ENCODE assay signal across 8 cellular contexts in genomic region chr15:55993111-55993803, GRCh38. TPM values are rescaled to one million over a fixed set of nuclear protein-coding genes. Genes with fewer than 3 reads are reported as not detected.
DNase-seq lines count a peak whose midpoint lies in the region; ATAC-seq and TF ChIP-seq lines count a peak whose summit lies in the region.

Gene NEDD4, minus strand, starts transcription at chr15:55993612. Its CDS starts 57 bp downstream, at chr15:55993555.

- WGBS in adrenal gland, 4 donors: 0% methylated on average over 3 to 83 of the region's 83 CpGs
- WGBS in heart right ventricle, 2 donors: 0% methylated on average over 61 to 83 of the region's 83 CpGs
- WGBS in upper lobe of left lung, 2 donors: 0 to 1% methylated on average over 38 to 50 of the region's 83 CpGs

- no peaks in the 10 kb centered on the region for H3K36me3 Mint-ChIP-seq in T-cell

- CTCF ChIA-PET in GM10248 (lab: Yijun Ruan, JAX) (interaction anchor here (0.8 to 1.3 kb wide), 3 partner anchors 8 to 19 kb away, joined by 3 to 4 read pairs (median 4); no protein-coding TSS in a partner anchor), T-cell (lab: Charles Lee) (interaction anchor here in 1 of 2 donors (1.6 kb wide), 1 partner anchor 252 kb away, joined by 3 read pairs; no protein-coding TSS in a partner anchor)

- H3K27me3 Mint-ChIP-seq in T-cell: no peaks in the 10 kb centered on the region

- peaks cover 18 to 22% (median 19%) of the 10 kb centered on the region in 3 donors for H3K4me1 Mint-ChIP-seq in T-cell

- intact Hi-C loops in adrenal gland (cut with DNase I) (no loop called here), heart right ventricle (cut with DNase I) (loop anchor here in 6 of 10 donors (5.0 to 10.0 kb wide), 6 partner anchors 49 to 254 kb away; partner anchors contain the start of gene RFX7 (in 2 of the 6)), posterior vena cava (cut with DNase I) (no loop called here)

- H3K27me3 ChIP-seq in adrenal gland (no peaks in the 10 kb centered on the region), heart right ventricle (no peaks in the 10 kb centered on the region), upper lobe of left lung (no peaks in the 10 kb centered on the region)

- peak within 1 kb of the TSS in 1 of 2 donors; percentile 84 for H3K27ac Mint-ChIP-seq in T-cell

- DNase-seq in GM10248 (ENCODE audit: extremely low spot score) (peak; percentile 89), NCI-H1092 (lab: John Stamatoyannopoulos, UW) (peak; percentile 64), T-cell (peak; percentile 35 to 78 (median 59)), adrenal gland (peak; percentile 82 to 90 (median 85)), heart right ventricle (peak; percentile 87 to 91), posterior vena cava (ENCODE audit: low spot score) (peak; percentile 95), upper lobe of left lung (peak; percentile 88 to 96)

- H3K4me3 ChIP-seq in adrenal gland: peak within 1 kb of the TSS; percentile 77 to 99 (median 80)
- H3K4me3 ChIP-seq in heart right ventricle: peak within 1 kb of the TSS; percentile 66 to 95 (median 92)
- H3K4me3 ChIP-seq in upper lobe of left lung: peak within 1 kb of the TSS; percentile 63 to 87 (median 70)

- TF ChIP-seq CTCF in GM10248 (IDR thresholded peaks at IDR 0.05; ENCODE audit: control extremely low read depth, extremely low read depth, low read depth, missing control alignments): peak; percentile 77
- TF ChIP-seq CTCF in adrenal gland (IDR thresholded peaks at IDR 0.05): peak in 5 of 6 experiments; percentile 24 to 56 (median 47)
- TF ChIP-seq CTCF in heart right ventricle (IDR thresholded peaks at IDR 0.05): peak; percentile 36 to 76 (median 60)
- TF ChIP-seq CTCF in upper lobe of left lung (IDR thresholded peaks at IDR 0.05): peak; percentile 56 to 67 (median 63)

- H3K27ac ChIP-seq in adrenal gland (peak within 1 kb of the TSS in 4 of 5 donors; percentile 75 to 95 (median 87)), heart right ventricle (peak within 1 kb of the TSS; percentile 92 to 99 (median 96)), upper lobe of left lung (peak within 1 kb of the TSS; percentile 86 to 96 (median 91))

- H3K4me3 Mint-ChIP-seq in T-cell: peak within 1 kb of the TSS; percentile 85 to 87 (median 85)

- H3K9me3 Mint-ChIP-seq in T-cell: no peaks in the 10 kb centered on the region

- H3K36me3 ChIP-seq in adrenal gland (replicated peaks in 1 of 2): no peaks in the 10 kb centered on the region
- H3K36me3 ChIP-seq in heart right ventricle: peaks cover 0 to 5% (median 0%) of the 10 kb centered on the region in 9 donors
- no peaks in the 10 kb centered on the region for H3K36me3 ChIP-seq in upper lobe of left lung

- H3K9me3 ChIP-seq in adrenal gland (replicated peaks in 1 of 3) (no peaks in the 10 kb centered on the region), heart right ventricle (no peaks in the 10 kb centered on the region), upper lobe of left lung (no peaks in the 10 kb centered on the region)

- POLR2A ChIA-PET in GM10248 (lab: Yijun Ruan, JAX): no interaction called here
- POLR2A ChIA-PET in T-cell (lab: Charles Lee): no interaction called here

- peak; percentile 91 for ATAC-seq in HG02588 (IDR thresholded peaks at IDR 0.05; ENCODE audit: unreplicated experiment)
- ATAC-seq in T-cell (replicated peaks in 1 of 4): peak; percentile 87 to 91 (median 90)
- peak; percentile 93 to 98 (median 96) for ATAC-seq in heart right ventricle
- peak; percentile 92 to 97 for ATAC-seq in upper lobe of left lung (ENCODE audit: low FRiP score in 2 of 2)

- TF ChIP-seq POLR2A in adrenal gland (IDR thresholded peaks at IDR 0.05) (peak; percentile 29 to 59), upper lobe of left lung (IDR thresholded peaks at IDR 0.05) (peak in 2 of 4 donors; percentile 47 to 65)

- TF ChIP-seq EP300 in upper lobe of left lung (IDR thresholded peaks at IDR 0.05): peak in 1 of 4 donors; percentile 60

- H3K4me1 ChIP-seq in adrenal gland (replicated peaks in 1 of 2) (peaks cover 0 to 14% of the 10 kb centered on the region in 2 donors), heart right ventricle (peaks cover 0 to 36% (median 24%) of the 10 kb centered on the region in 9 donors), upper lobe of left lung (peaks cover 6 to 30% (median 17%) of the 10 kb centered on the region in 4 donors)

RNA-seq across cellular contexts. Expression of gene NEDD4, which starts in this region (rescaled TPM):
- 1 to 10 TPM; 2.2 to 8.6 (median 5.1) TPM for total RNA-seq in T-cell
- 10 to 100 TPM in 4 of 8 donors, 1 to 10 TPM in 4; 5.9 to 20.5 (median 10.7) TPM for total RNA-seq in adrenal gland
- 1 to 10 TPM; 2.5 to 9.6 (median 3.2) TPM for polyA plus RNA-seq in adrenal gland
- 10 to 100 TPM in 3 of 10 donors, 1 to 10 TPM in 7; 6.8 to 11.5 (median 8.9) TPM for total RNA-seq in heart right ventricle
- 1 to 10 TPM; 3.5 to 4.9 TPM for polyA plus RNA-seq in heart right ventricle
- 10 to 100 TPM; 13.7 to 22.6 TPM for total RNA-seq in posterior vena cava
- 10 to 100 TPM in 3 of 6 donors, 1 to 10 TPM in 3; 8.4 to 18.8 (median 10.5) TPM for total RNA-seq in upper lobe of left lung

Comparison
In these comparisons a context has a peak if more than half of its experiments do, and no peak if none do; other contexts are left out.
1. Peak in every context shown above with its lines: DNase-seq, ATAC-seq, H3K4me3 ChIP-seq and H3K27ac ChIP-seq.
2. intact Hi-C loops: an anchor here in heart right ventricle (5.0 to 10.0 kb wide); none called in adrenal gland and posterior vena cava.